In the genomic region with DNA sequence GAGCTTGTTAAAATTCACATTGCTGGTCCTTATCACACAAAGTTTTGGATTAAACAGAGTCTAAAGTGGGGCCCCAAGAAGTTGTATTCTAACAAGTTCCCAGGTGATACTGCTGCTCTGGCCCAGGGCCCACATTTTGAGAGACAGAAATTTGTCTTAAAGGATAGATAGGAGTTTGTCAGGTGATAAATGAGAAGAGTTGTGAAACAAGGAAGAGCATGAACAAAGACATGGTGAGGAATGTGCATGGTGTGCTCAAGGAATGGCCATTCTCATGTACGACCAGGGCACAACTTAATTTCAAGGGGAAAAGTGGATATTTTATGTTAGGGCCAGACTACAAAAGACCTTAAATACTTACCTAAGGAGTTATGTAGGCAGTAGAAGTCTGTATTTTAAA, we compare ENCODE assay signal across 2 cellular contexts.
A peak's percentile ranks its signal among the peaks of the same experiment; 100 is the strongest.
TF ChIP-seq lines count a peak whose summit lies in the region.

No MANE protein-coding gene starts in this region.

TF ChIP-seq in WTC11, 78 proteins besides CTCF, POLR2A, EP300 and RAD21:
- TF ChIP-seq, protein P1, sequence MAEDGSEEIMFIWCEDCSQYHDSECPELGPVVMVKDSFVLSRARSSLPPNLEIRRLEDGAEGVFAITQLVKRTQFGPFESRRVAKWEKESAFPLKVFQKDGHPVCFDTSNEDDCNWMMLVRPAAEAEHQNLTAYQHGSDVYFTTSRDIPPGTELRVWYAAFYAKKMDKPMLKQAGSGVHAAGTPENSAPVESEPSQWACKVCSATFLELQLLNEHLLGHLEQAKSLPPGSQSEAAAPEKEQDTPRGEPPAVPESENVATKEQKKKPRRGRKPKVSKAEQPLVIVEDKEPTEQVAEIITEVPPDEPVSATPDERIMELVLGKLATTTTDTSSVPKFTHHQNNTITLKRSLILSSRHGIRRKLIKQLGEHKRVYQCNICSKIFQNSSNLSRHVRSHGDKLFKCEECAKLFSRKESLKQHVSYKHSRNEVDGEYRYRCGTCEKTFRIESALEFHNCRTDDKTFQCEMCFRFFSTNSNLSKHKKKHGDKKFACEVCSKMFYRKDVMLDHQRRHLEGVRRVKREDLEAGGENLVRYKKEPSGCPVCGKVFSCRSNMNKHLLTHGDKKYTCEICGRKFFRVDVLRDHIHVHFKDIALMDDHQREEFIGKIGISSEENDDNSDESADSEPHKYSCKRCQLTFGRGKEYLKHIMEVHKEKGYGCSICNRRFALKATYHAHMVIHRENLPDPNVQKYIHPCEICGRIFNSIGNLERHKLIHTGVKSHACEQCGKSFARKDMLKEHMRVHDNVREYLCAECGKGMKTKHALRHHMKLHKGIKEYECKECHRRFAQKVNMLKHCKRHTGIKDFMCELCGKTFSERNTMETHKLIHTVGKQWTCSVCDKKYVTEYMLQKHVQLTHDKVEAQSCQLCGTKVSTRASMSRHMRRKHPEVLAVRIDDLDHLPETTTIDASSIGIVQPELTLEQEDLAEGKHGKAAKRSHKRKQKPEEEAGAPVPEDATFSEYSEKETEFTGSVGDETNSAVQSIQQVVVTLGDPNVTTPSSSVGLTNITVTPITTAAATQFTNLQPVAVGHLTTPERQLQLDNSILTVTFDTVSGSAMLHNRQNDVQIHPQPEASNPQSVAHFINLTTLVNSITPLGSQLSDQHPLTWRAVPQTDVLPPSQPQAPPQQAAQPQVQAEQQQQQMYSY (CRISPR knock-in tag; IDR thresholded peaks at IDR 0.05): peak; percentile 56
- no peak for TF ChIP-seq SMAD3 (CRISPR knock-in tag; IDR thresholded peaks at IDR 0.05; ENCODE audit: borderline replicate concordance)
- no peak for TF ChIP-seq E2F4 (CRISPR knock-in tag; IDR thresholded peaks at IDR 0.05; ENCODE audit: borderline replicate concordance, low read depth)

TF ChIP-seq in K562, 482 proteins besides CTCF, POLR2A, EP300 and RAD21 (continued from another document):
- TF ChIP-seq, protein P2, sequence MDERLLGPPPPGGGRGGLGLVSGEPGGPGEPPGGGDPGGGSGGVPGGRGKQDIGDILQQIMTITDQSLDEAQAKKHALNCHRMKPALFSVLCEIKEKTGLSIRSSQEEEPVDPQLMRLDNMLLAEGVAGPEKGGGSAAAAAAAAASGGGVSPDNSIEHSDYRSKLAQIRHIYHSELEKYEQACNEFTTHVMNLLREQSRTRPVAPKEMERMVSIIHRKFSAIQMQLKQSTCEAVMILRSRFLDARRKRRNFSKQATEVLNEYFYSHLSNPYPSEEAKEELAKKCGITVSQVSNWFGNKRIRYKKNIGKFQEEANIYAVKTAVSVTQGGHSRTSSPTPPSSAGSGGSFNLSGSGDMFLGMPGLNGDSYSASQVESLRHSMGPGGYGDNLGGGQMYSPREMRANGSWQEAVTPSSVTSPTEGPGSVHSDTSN (CRISPR knock-in tag; IDR thresholded peaks at IDR 0.05; ENCODE audit: low read depth): no peak
- TF ChIP-seq, protein P2 (tag; conservative IDR thresholded peaks at IDR 0.05; ENCODE audit: low read depth): peak; percentile 55; the same call in 1 of the 2 replicates
